ENCODE assay signal across 9 cellular contexts in the genomic region with DNA sequence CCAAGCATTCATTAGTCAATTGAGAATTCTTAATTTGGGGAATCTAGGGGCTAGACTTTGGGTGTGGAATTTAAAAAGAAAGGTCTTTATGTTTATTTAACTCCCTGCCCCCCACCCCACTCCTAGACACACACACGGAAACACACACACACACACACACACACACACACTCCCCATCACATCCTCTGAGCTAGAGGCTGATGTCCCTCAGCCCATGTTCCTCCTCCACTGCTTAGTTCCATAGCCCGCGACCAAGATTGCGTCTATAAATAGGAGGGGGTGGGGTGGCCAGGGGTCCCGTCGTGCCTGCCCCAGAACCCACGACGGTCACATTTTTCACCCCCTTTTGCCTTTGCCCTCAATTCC. TPM values are rescaled to one million over a fixed set of nuclear protein-coding genes. Genes with fewer than 3 reads are reported as not detected.
DNase-seq lines count a peak whose midpoint lies in the region; ATAC-seq, FAIRE-seq and TF ChIP-seq lines count a peak whose summit lies in the region.
"Had no signal": no experiment of that assay in that cellular context is flagged by ENCODE, and none has a peak within 500 bp of the region (broad histone marks: within the 10 kb centered on the region; RNA-seq: fewer than 3 reads in every experiment).

No MANE protein-coding gene starts in this region.

- no peaks in the 10 kb centered on the region for H3K9me2 ChIP-seq in OCI-LY7 (ENCODE audit: insufficient read depth, low read length)

- H2AFZ ChIP-seq in OCI-LY7 (ENCODE audit: low read length) = no peak overlapping the region

- intact Hi-C loops in OCI-LY7 (cut with micrococcal nuclease; ENCODE audit: unreplicated experiment) = loop anchor here (1.0 to 5.0 kb wide), 3 partner anchors 45 to 133 kb away; no protein-coding TSS in a partner anchor

- peak overlapping the region; percentile 68 for H3K4me3 ChIP-seq in BJ (ENCODE audit: low read depth, low read length)
- no peak overlapping the region for H3K4me3 ChIP-seq in OCI-LY7 (ENCODE audit: low read depth, low read length, poor library complexity, severe bottlenecking)

- H3K27ac ChIP-seq in OCI-LY7 (ENCODE audit: low read depth, low read length, poor library complexity, severe bottlenecking) (no peak overlapping the region), epithelial cell of prostate (peak overlapping the region; percentile 63)

- H3K27ac Mint-ChIP-seq in neural crest cell (ENCODE audit: unreplicated experiment) = peak overlapping the region; percentile 78

- H3K36me3 ChIP-seq in BJ (ENCODE audit: control insufficient read depth, insufficient read depth, low read length) (no peaks in the 10 kb centered on the region), OCI-LY7 (ENCODE audit: insufficient read depth, low read length) (no peaks in the 10 kb centered on the region)

- peaks cover 36% of the 10 kb centered on the region for H3K4me1 Mint-ChIP-seq in neural crest cell

- H3K9me3 Mint-ChIP-seq in neural crest cell = no peaks in the 10 kb centered on the region

- no peaks in the 10 kb centered on the region for H3K4me1 ChIP-seq in OCI-LY7 (ENCODE audit: insufficient read depth, low read length, poor library complexity, severe bottlenecking)

- DNase-seq in BJ (ENCODE audit: low read depth) (no peak), OCI-LY7 (ENCODE audit: low spot score) (no peak), epithelial cell of prostate (ENCODE audit: low read depth, low spot score) (no peak), neural crest cell (ENCODE audit: low read depth, low spot score) (no peak), GM19239 (ENCODE audit: insufficient read length, low spot score) (no peak), KG1 (lab: John Stamatoyannopoulos, UW) (no peak)
- DNase-seq: activated gamma-delta T cell had no signal

- H3K9me3 ChIP-seq in OCI-LY7 (ENCODE audit: low read length) = no peaks in the 10 kb centered on the region

- no peaks in the 10 kb centered on the region for H3K36me3 Mint-ChIP-seq in neural crest cell (ENCODE audit: low read depth)

- POLR2A ChIA-PET in BJ (lab: Charles Lee) (no interaction called here), OCI-LY7 (lab: Charles Lee) (no interaction called here)

- CTCF ChIA-PET in BJ (lab: Yijun Ruan, JAX) = interaction anchor here (0.6 to 9.5 kb wide), 29 partner anchors 9 to 1080 kb away, joined by 3 to 272 read pairs (median 15); no protein-coding TSS in a partner anchor
- CTCF ChIA-PET in OCI-LY7 (lab: Charles Lee; ENCODE audit: unreplicated experiment) = interaction anchor here (1.0 to 1.9 kb wide), 2 partner anchors 128 to 132 kb away, joined by 8 to 12 read pairs; no protein-coding TSS in a partner anchor

- H4K20me1 ChIP-seq in OCI-LY7 (ENCODE audit: insufficient read depth, low read length) = no peaks in the 10 kb centered on the region; the same call in 1 of the 2 replicates

- FAIRE-seq in GM19239 (lab: Jason Lieb, UNC) = no peak

- no peaks in the 10 kb centered on the region for H3K79me2 ChIP-seq in OCI-LY7 (ENCODE audit: insufficient read depth, low read depth, low read length)

- no TSS peak for BruUV-seq in OCI-LY7 (replicated peaks; lab: Mats Ljungman, UMichigan)

- 0 out of 2 replicates have a peak, but pooled peaks cover 1% of the 10 kb centered on the region for H3K27me3 ChIP-seq in BJ (ENCODE audit: control insufficient read depth, insufficient read depth, low read length)

- TF ChIP-seq CTCF in BJ (IDR thresholded peaks at IDR 0.05; ENCODE audit: insufficient read depth, low read depth, low read length) = no peak
- TF ChIP-seq CTCF in OCI-LY7 (conservative IDR thresholded peaks at IDR 0.05; ENCODE audit: low read length) = no peak
- TF ChIP-seq CTCF in neural crest cell (conservative IDR thresholded peaks at IDR 0.05) = no peak

- ATAC-seq in GM19397 (IDR thresholded peaks at IDR 0.05; ENCODE audit: unreplicated experiment) (no peak), GM21717 (IDR thresholded peaks at IDR 0.05; ENCODE audit: unreplicated experiment) (no peak)

- H3K4me2 ChIP-seq in OCI-LY7 (ENCODE audit: low read length) = peak overlapping the region; percentile 37; the same call in 1 of the 2 replicates

- peaks cover 2% of the 10 kb centered on the region for H3K27me3 Mint-ChIP-seq in neural crest cell (ENCODE audit: low read depth)

- peak overlapping the region; percentile 83 for H3K4me3 Mint-ChIP-seq in neural crest cell

RNA-seq across cellular contexts. Expression of a gene that starts 0.6 kb away (rescaled TPM):
- polyA plus RNA-seq in BJ (2011; rRNA removed) = 51.8 and 65.1 TPM in 2 replicates
- 85.7 and 95.9 TPM in 2 replicates for polyA minus RNA-seq in BJ (2011; rRNA and poly(A)+ RNA removed)
- not detected in 2 replicates for total RNA-seq in OCI-LY7 (2014; rRNA removed; shearing (Covaris generic))
- not detected in 2 replicates for total RNA-seq in OCI-LY7 (2022)
- 64.9 and 68.0 TPM in 2 replicates for total RNA-seq in neural crest cell

Comparison
In these comparisons a context has a peak if more than half of its experiments do, and no peak if none do; other contexts are left out.
1. RNA of a gene that starts 0.6 kb away (total RNA-seq): 64.9 to 68.0 TPM in neural crest cell; not detected in OCI-LY7; every median in the first group is over 10 times any median in the second.